ENCODE assay signal across 11 cellular contexts in genomic region chr4:128241425-128241913, GRCh38. TPM values are rescaled to one million over a fixed set of nuclear protein-coding genes. Genes with fewer than 3 reads are reported as not detected.
DNase-seq lines count a peak whose midpoint lies in the region; ATAC-seq lines count a peak whose summit lies in the region.
"Had no signal": no experiment of that assay in that cellular context is flagged by ENCODE, and none has a peak within 500 bp of the region (broad histone marks: within the 10 kb centered on the region; RNA-seq: fewer than 3 reads in every experiment).

No MANE protein-coding gene starts in this region.

- no peaks in the 10 kb centered on the region for H3K4me1 Mint-ChIP-seq in activated CD8-positive, alpha-beta memory T cell treated with anti-CD3 and anti-CD28 coated beads, Interleukin-2, amount 10 ng/mL, durations not matched to agents 7 days and 5 days
- H3K4me1 Mint-ChIP-seq in activated naive CD4-positive, alpha-beta T cell treated with anti-CD3 and anti-CD28 coated beads, Interleukin-2, amount 10 ng/mL, durations not matched to agents 7 days and 5 days = no peaks in the 10 kb centered on the region
- H3K4me1 Mint-ChIP-seq: activated naive CD4-positive, alpha-beta T cell treated with anti-CD3 and anti-CD28 coated beads, Interleukin-2, amount 50 U/mL, for 24 hours had no signal

- H3K9me3 ChIP-seq in trophoblast cell (ENCODE audit: insufficient read depth, low read depth, low read length) = peaks cover 7% of the 10 kb centered on the region

- DNase-seq in ELF-1 (ENCODE audit: low read depth, low spot score) (peak; percentile 41), NCI-H2171 treated with DMSO at 0.1 percent for 48 hours (lab: John Stamatoyannopoulos, UW) (peak; percentile 31), dedifferentiated amniotic fluid mesenchymal stem cell (ENCODE audit: extremely low spot score) (peak; percentile 93), trophoblast cell (peak; percentile 97 to 99), NCI-H2196 treated with DMSO at 0.1 percent for 48 hours (lab: John Stamatoyannopoulos, UW; ENCODE audit: unreplicated experiment) (no peak)
- DNase-seq in activated CD8-positive, alpha-beta memory T cell treated with anti-CD3 and anti-CD28 coated beads, Interleukin-2, amount 10 ng/mL, durations not matched to agents 7 days and 5 days = no peak
- DNase-seq in activated naive CD4-positive, alpha-beta T cell treated with anti-CD3 and anti-CD28 coated beads, Interleukin-2, amount 10 ng/mL, durations not matched to agents 7 days and 5 days = no peak
- DNase-seq: NCI-H1092 treated with DMSO at 0.1 percent for 48 hours had no signal

- peaks cover 8 to 15% of the 10 kb centered on the region in 2 experiments for H3K4me1 ChIP-seq in trophoblast cell (ENCODE audit: control insufficient read depth in 1 of 2, insufficient read depth in 2 of 2, low read length in 2 of 2)

- no peak overlapping the region for H2BK120ac ChIP-seq in trophoblast cell (ENCODE audit: insufficient read depth, low read length, poor library complexity)

- CTCF ChIA-PET in activated CD8-positive, alpha-beta memory T cell treated with anti-CD3 and anti-CD28 coated beads, Interleukin-2, amount 10 ng/mL, durations not matched to agents 7 days and 5 days (lab: Charles Lee) = no interaction called here
- CTCF ChIA-PET in activated naive CD4-positive, alpha-beta T cell treated with anti-CD3 and anti-CD28 coated beads, Interleukin-2, amount 10 ng/mL, durations not matched to agents 7 days and 5 days (lab: Charles Lee) = no interaction called here

- H3K36me3 ChIP-seq in trophoblast cell (ENCODE audit: control insufficient read depth in 1 of 2, insufficient read depth in 2 of 2, low read length in 2 of 2) = peaks cover 0 to 3% of the 10 kb centered on the region in 2 experiments

- peak overlapping the region; percentile 8 for H3K14ac ChIP-seq in trophoblast cell (ENCODE audit: low read length)

- H3K4ac ChIP-seq in trophoblast cell (ENCODE audit: low read depth, low read length) = no peak overlapping the region

- H2AFZ ChIP-seq in trophoblast cell (ENCODE audit: insufficient read depth, low read length, poor library complexity) = no peak overlapping the region

- H3K27me3 ChIP-seq in trophoblast cell (ENCODE audit: insufficient read depth, low read length) = no peaks in the 10 kb centered on the region

- H3K9me3 Mint-ChIP-seq in activated CD8-positive, alpha-beta memory T cell treated with anti-CD3 and anti-CD28 coated beads, Interleukin-2, amount 10 ng/mL, durations not matched to agents 7 days and 5 days (ENCODE audit: low read depth) = no peaks in the 10 kb centered on the region
- H3K9me3 Mint-ChIP-seq in activated naive CD4-positive, alpha-beta T cell treated with anti-CD3 and anti-CD28 coated beads, Interleukin-2, amount 10 ng/mL, durations not matched to agents 7 days and 5 days = peaks cover 2% of the 10 kb centered on the region
- H3K9me3 Mint-ChIP-seq: activated naive CD4-positive, alpha-beta T cell treated with anti-CD3 and anti-CD28 coated beads, Interleukin-2, amount 50 U/mL, for 24 hours had no signal

- no peak overlapping the region for H3K23ac ChIP-seq in trophoblast cell (ENCODE audit: low read length)

- H2BK12ac ChIP-seq in trophoblast cell (ENCODE audit: low read length) = no peak overlapping the region

- no peaks in the 10 kb centered on the region for H3K36me3 Mint-ChIP-seq in activated CD8-positive, alpha-beta memory T cell treated with anti-CD3 and anti-CD28 coated beads, Interleukin-2, amount 10 ng/mL, durations not matched to agents 7 days and 5 days
- no peaks in the 10 kb centered on the region for H3K36me3 Mint-ChIP-seq in activated naive CD4-positive, alpha-beta T cell treated with anti-CD3 and anti-CD28 coated beads, Interleukin-2, amount 10 ng/mL, durations not matched to agents 7 days and 5 days
- H3K36me3 Mint-ChIP-seq: activated naive CD4-positive, alpha-beta T cell treated with anti-CD3 and anti-CD28 coated beads, Interleukin-2, amount 50 U/mL, for 24 hours had no signal

- no peak overlapping the region for H3K4me3 Mint-ChIP-seq in activated CD8-positive, alpha-beta memory T cell treated with anti-CD3 and anti-CD28 coated beads, Interleukin-2, amount 10 ng/mL, durations not matched to agents 7 days and 5 days
- no peak overlapping the region for H3K4me3 Mint-ChIP-seq in activated naive CD4-positive, alpha-beta T cell treated with anti-CD3 and anti-CD28 coated beads, Interleukin-2, amount 10 ng/mL, durations not matched to agents 7 days and 5 days
- H3K4me3 Mint-ChIP-seq: activated naive CD4-positive, alpha-beta T cell treated with anti-CD3 and anti-CD28 coated beads, Interleukin-2, amount 50 U/mL, for 24 hours; T-helper 1 cell treated with Interleukin-12 subunit alpha and Interleukin-12 subunit beta and Interleukin-4 antibody, amounts not matched to agents 30 μg/mL and 1 μg/mL, for 36 hours had no signal

- no CpG with 5 or more reads among the region's 3 CpGs for WGBS in trophoblast cell (ENCODE audit: extremely low coverage, insufficient coverage, insufficient read length)

- H2BK5ac ChIP-seq in trophoblast cell (ENCODE audit: low read depth, low read length, poor library complexity) = no peak overlapping the region

- no peak overlapping the region for H3K4me2 ChIP-seq in trophoblast cell (ENCODE audit: low read length)

- H4K91ac ChIP-seq in trophoblast cell (ENCODE audit: low read depth, low read length) = no peak overlapping the region

- H3K27me3 Mint-ChIP-seq in activated CD8-positive, alpha-beta memory T cell treated with anti-CD3 and anti-CD28 coated beads, Interleukin-2, amount 10 ng/mL, durations not matched to agents 7 days and 5 days = peaks cover 3% of the 10 kb centered on the region
- H3K27me3 Mint-ChIP-seq in activated naive CD4-positive, alpha-beta T cell treated with anti-CD3 and anti-CD28 coated beads, Interleukin-2, amount 10 ng/mL, durations not matched to agents 7 days and 5 days = peaks cover 5% of the 10 kb centered on the region

- no peak overlapping the region for H3K18ac ChIP-seq in trophoblast cell (ENCODE audit: low read length)

- H3K4me3 ChIP-seq in trophoblast cell (ENCODE audit: low read depth, low read length) = no peak overlapping the region

- peak overlapping the region; percentile 88 for H3K27ac ChIP-seq in trophoblast cell (ENCODE audit: low read depth, low read length)

- H3K79me2 ChIP-seq in trophoblast cell (ENCODE audit: control insufficient read depth, insufficient read depth, low read length, poor library complexity) = peaks cover 1% of the 10 kb centered on the region

- no peak overlapping the region for H4K12ac ChIP-seq in trophoblast cell (ENCODE audit: low read depth, low read length)

- no peak overlapping the region for H3K27ac Mint-ChIP-seq in activated CD8-positive, alpha-beta memory T cell treated with anti-CD3 and anti-CD28 coated beads, Interleukin-2, amount 10 ng/mL, durations not matched to agents 7 days and 5 days
- H3K27ac Mint-ChIP-seq in activated naive CD4-positive, alpha-beta T cell treated with anti-CD3 and anti-CD28 coated beads, Interleukin-2, amount 10 ng/mL, durations not matched to agents 7 days and 5 days = no peak overlapping the region
- H3K27ac Mint-ChIP-seq: activated naive CD4-positive, alpha-beta T cell treated with anti-CD3 and anti-CD28 coated beads, Interleukin-2, amount 50 U/mL, for 24 hours; T-helper 1 cell treated with Interleukin-12 subunit alpha and Interleukin-12 subunit beta and Interleukin-4 antibody, amounts not matched to agents 30 μg/mL and 1 μg/mL, for 36 hours had no signal

- no peak overlapping the region for H3K9ac ChIP-seq in trophoblast cell (ENCODE audit: low read length)

- no peak overlapping the region for H4K8ac ChIP-seq in trophoblast cell (ENCODE audit: low read depth, low read length)

- no peak overlapping the region for H2AK5ac ChIP-seq in trophoblast cell (ENCODE audit: low read length)

- no peak for ATAC-seq in HG03025 (IDR thresholded peaks at IDR 0.05; ENCODE audit: low FRiP score, unreplicated experiment)
- ATAC-seq in activated CD8-positive, alpha-beta memory T cell treated with anti-CD3 and anti-CD28 coated beads, Interleukin-2, amount 10 ng/mL, durations not matched to agents 7 days and 5 days = no peak

- H3K79me1 ChIP-seq in trophoblast cell (ENCODE audit: low read length) = peaks cover 16% of the 10 kb centered on the region

RNA-seq across cellular contexts. Expression of gene PGRMC2, which starts 46.1 kb away (rescaled TPM):
- polyA plus RNA-seq in trophoblast cell (2013) = 223 and 226 TPM in 2 replicates
- 10 to 100 TPM; 35.3 to 35.9 TPM for total RNA-seq in activated CD8-positive, alpha-beta memory T cell treated with anti-CD3 and anti-CD28 coated beads, Interleukin-2, amount 10 ng/mL, durations not matched to agents 7 days and 5 days

Comparison
In these comparisons a context has a peak if more than half of its experiments do, and no peak if none do; other contexts are left out.
1. DNase-seq: peak in ELF-1 (single experiment), NCI-H2171 treated with DMSO at 0.1 percent for 48 hours (single experiment), dedifferentiated amniotic fluid mesenchymal stem cell (single experiment) and trophoblast cell (2 of 2); none in NCI-H2196 treated with DMSO at 0.1 percent for 48 hours (single experiment), activated CD8-positive, alpha-beta memory T cell treated with anti-CD3 and anti-CD28 coated beads, Interleukin-2, amount 10 ng/mL, durations not matched to agents 7 days and 5 days (single experiment) and activated naive CD4-positive, alpha-beta T cell treated with anti-CD3 and anti-CD28 coated beads, Interleukin-2, amount 10 ng/mL, durations not matched to agents 7 days and 5 days (single experiment).